In the genomic region with DNA sequence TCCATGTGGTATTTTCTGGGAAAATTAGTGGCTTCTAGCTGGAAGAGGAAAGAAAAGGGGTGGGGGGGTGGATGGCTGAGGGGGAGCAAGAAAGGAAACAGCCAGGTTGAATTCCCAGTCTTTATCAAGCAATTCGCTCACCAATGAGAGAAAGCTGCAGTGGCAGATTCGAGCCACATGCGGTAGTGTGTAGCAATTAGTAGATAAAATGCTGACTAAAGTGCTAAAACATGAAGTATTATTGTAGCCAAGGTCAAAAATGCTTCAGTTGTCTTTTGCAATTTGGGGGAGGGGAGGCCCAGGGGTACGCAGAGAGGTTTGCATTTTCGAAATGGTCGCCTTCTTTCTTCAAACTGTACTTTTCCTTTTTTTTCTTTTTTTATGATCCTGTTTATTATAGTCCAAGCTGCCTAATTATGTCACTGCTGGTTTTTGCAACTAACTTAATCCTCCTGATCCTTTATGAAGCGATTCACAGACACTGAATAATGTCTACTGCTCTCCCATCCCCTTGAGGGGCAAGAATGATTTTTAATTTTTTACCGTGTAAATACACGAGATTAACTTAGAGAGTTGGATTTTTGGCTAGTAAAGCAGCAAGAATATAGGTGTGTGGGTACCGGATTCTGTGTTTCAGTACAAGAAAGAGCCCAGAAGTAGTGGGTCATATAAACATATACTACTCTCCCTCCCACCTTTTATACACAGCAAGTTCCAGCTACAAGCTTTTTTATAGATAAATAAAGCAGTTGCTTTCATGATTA, we compare ENCODE assay signal across 1 cellular context.
A peak's percentile ranks its signal among the peaks of the same experiment; 100 is the strongest.
TF ChIP-seq lines count a peak whose summit lies in the region.

No MANE protein-coding gene starts in this region.

TF ChIP-seq in HEK293, 187 proteins besides CTCF, POLR2A, EP300 and RAD21 (continued from another document):
- TF ChIP-seq ZEB2 (tag by site-specific recombination; IDR thresholded peaks at IDR 0.05) (0 out of 2 replicates have a peak, but pooled peaks have one; percentile 16), RBAK (tag by site-specific recombination; IDR thresholded peaks at IDR 0.05) (no peak), KLF16 (tag by site-specific recombination; IDR thresholded peaks at IDR 0.05) (peak; percentile 38; the same call in 1 of the 2 replicates), ZNF610 (tag by site-specific recombination; IDR thresholded peaks at IDR 0.05; ENCODE audit: borderline replicate concordance) (peak; percentile 50; the same call in 1 of the 2 replicates), ZNF2 (tag by site-specific recombination; IDR thresholded peaks at IDR 0.05) (peak; percentile 26; the same call in 1 of the 2 replicates), ZBTB1 (tag by site-specific recombination; IDR thresholded peaks at IDR 0.05) (no peak; the same call in 1 of the 2 replicates), PRDM1 (tag by site-specific recombination; IDR thresholded peaks at IDR 0.05) (peak; percentile 75), ZNF677 (tag by site-specific recombination; IDR thresholded peaks at IDR 0.05) (no peak), ZBTB17 (tag by site-specific recombination; IDR thresholded peaks at IDR 0.05) (peak; percentile 70), SALL2 (tag by site-specific recombination; IDR thresholded peaks at IDR 0.05; ENCODE audit: borderline replicate concordance) (no peak), OSR2 (tag by site-specific recombination; IDR thresholded peaks at IDR 0.05) (peak; percentile 75), FEZF1 (tag by site-specific recombination; IDR thresholded peaks at IDR 0.05) (no peak), ZNF660 (tag by site-specific recombination; IDR thresholded peaks at IDR 0.05) (0 out of 2 replicates have a peak, but pooled peaks have one; percentile 16), ZNF138 (tag by site-specific recombination; IDR thresholded peaks at IDR 0.05; ENCODE audit: borderline replicate concordance) (0 out of 2 replicates have a peak, but pooled peaks have one; percentile 14), ZNF664 (tag by site-specific recombination; IDR thresholded peaks at IDR 0.05) (peak; percentile 72), ZNF571 (tag by site-specific recombination; IDR thresholded peaks at IDR 0.05) (no peak), ZNF585B (tag by site-specific recombination; IDR thresholded peaks at IDR 0.05) (no peak), ZNF624 (tag by site-specific recombination; IDR thresholded peaks at IDR 0.05) (no peak), ZNF341 (tag by site-specific recombination; IDR thresholded peaks at IDR 0.05; ENCODE audit: low read depth) (peak; percentile 27; the same call in 1 of the 2 replicates), ZNF202 (tag by site-specific recombination; IDR thresholded peaks at IDR 0.05; ENCODE audit: borderline replicate concordance) (no peak), ZNF629 (tag by site-specific recombination; IDR thresholded peaks at IDR 0.05) (no peak; the same call in 1 of the 2 replicates), ZNF558 (tag by site-specific recombination; IDR thresholded peaks at IDR 0.05) (no peak; the same call in 1 of the 2 replicates), ZNF16 (tag by site-specific recombination; IDR thresholded peaks at IDR 0.05; ENCODE audit: low read depth) (no peak), BCL11A (tag by site-specific recombination; IDR thresholded peaks at IDR 0.05; ENCODE audit: low read depth) (0 out of 2 replicates have a peak, but pooled peaks have one; percentile 14)
- TF ChIP-seq, protein P1, sequence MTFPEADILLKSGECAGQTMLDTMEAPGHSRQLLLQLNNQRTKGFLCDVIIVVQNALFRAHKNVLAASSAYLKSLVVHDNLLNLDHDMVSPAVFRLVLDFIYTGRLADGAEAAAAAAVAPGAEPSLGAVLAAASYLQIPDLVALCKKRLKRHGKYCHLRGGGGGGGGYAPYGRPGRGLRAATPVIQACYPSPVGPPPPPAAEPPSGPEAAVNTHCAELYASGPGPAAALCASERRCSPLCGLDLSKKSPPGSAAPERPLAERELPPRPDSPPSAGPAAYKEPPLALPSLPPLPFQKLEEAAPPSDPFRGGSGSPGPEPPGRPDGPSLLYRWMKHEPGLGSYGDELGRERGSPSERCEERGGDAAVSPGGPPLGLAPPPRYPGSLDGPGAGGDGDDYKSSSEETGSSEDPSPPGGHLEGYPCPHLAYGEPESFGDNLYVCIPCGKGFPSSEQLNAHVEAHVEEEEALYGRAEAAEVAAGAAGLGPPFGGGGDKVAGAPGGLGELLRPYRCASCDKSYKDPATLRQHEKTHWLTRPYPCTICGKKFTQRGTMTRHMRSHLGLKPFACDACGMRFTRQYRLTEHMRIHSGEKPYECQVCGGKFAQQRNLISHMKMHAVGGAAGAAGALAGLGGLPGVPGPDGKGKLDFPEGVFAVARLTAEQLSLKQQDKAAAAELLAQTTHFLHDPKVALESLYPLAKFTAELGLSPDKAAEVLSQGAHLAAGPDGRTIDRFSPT (tag by site-specific recombination; IDR thresholded peaks at IDR 0.05) = no peak
- TF ChIP-seq, protein P2, sequence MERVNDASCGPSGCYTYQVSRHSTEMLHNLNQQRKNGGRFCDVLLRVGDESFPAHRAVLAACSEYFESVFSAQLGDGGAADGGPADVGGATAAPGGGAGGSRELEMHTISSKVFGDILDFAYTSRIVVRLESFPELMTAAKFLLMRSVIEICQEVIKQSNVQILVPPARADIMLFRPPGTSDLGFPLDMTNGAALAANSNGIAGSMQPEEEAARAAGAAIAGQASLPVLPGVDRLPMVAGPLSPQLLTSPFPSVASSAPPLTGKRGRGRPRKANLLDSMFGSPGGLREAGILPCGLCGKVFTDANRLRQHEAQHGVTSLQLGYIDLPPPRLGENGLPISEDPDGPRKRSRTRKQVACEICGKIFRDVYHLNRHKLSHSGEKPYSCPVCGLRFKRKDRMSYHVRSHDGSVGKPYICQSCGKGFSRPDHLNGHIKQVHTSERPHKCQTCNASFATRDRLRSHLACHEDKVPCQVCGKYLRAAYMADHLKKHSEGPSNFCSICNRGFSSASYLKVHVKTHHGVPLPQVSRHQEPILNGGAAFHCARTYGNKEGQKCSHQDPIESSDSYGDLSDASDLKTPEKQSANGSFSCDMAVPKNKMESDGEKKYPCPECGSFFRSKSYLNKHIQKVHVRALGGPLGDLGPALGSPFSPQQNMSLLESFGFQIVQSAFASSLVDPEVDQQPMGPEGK (tag by site-specific recombination; IDR thresholded peaks at IDR 0.05) = peak; percentile 18; the same call in 1 of the 2 replicates
- TF ChIP-seq, protein P3, sequence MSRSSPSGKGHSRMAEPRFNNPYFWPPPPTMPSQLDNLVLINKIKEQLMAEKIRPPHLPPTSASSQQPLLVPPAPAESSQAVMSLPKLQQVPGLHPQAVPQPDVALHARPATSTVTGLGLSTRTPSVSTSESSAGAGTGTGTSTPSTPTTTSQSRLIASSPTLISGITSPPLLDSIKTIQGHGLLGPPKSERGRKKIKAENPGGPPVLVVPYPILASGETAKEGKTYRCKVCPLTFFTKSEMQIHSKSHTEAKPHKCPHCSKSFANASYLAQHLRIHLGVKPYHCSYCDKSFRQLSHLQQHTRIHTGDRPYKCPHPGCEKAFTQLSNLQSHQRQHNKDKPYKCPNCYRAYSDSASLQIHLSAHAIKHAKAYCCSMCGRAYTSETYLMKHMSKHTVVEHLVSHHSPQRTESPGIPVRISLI (tag by site-specific recombination; IDR thresholded peaks at IDR 0.05) = peak; percentile 81
- TF ChIP-seq, protein P4, sequence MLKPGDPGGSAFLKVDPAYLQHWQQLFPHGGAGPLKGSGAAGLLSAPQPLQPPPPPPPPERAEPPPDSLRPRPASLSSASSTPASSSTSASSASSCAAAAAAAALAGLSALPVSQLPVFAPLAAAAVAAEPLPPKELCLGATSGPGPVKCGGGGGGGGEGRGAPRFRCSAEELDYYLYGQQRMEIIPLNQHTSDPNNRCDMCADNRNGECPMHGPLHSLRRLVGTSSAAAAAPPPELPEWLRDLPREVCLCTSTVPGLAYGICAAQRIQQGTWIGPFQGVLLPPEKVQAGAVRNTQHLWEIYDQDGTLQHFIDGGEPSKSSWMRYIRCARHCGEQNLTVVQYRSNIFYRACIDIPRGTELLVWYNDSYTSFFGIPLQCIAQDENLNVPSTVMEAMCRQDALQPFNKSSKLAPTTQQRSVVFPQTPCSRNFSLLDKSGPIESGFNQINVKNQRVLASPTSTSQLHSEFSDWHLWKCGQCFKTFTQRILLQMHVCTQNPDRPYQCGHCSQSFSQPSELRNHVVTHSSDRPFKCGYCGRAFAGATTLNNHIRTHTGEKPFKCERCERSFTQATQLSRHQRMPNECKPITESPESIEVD (tag by site-specific recombination; IDR thresholded peaks at IDR 0.05) = peak; percentile 96
- TF ChIP-seq, protein P5, sequence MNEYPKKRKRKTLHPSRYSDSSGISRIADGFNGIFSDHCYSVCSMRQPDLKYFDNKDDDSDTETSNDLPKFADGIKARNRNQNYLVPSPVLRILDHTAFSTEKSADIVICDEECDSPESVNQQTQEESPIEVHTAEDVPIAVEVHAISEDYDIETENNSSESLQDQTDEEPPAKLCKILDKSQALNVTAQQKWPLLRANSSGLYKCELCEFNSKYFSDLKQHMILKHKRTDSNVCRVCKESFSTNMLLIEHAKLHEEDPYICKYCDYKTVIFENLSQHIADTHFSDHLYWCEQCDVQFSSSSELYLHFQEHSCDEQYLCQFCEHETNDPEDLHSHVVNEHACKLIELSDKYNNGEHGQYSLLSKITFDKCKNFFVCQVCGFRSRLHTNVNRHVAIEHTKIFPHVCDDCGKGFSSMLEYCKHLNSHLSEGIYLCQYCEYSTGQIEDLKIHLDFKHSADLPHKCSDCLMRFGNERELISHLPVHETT (tag by site-specific recombination; IDR thresholded peaks at IDR 0.05) = no peak
- TF ChIP-seq, protein P6, sequence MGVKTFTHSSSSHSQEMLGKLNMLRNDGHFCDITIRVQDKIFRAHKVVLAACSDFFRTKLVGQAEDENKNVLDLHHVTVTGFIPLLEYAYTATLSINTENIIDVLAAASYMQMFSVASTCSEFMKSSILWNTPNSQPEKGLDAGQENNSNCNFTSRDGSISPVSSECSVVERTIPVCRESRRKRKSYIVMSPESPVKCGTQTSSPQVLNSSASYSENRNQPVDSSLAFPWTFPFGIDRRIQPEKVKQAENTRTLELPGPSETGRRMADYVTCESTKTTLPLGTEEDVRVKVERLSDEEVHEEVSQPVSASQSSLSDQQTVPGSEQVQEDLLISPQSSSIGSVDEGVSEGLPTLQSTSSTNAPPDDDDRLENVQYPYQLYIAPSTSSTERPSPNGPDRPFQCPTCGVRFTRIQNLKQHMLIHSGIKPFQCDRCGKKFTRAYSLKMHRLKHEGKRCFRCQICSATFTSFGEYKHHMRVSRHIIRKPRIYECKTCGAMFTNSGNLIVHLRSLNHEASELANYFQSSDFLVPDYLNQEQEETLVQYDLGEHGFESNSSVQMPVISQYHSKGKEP (tag by site-specific recombination; IDR thresholded peaks at IDR 0.05) = peak; percentile 51; the same call in 1 of the 2 replicates
